ENCODE assay signal across 1 cellular context in the genomic region with DNA sequence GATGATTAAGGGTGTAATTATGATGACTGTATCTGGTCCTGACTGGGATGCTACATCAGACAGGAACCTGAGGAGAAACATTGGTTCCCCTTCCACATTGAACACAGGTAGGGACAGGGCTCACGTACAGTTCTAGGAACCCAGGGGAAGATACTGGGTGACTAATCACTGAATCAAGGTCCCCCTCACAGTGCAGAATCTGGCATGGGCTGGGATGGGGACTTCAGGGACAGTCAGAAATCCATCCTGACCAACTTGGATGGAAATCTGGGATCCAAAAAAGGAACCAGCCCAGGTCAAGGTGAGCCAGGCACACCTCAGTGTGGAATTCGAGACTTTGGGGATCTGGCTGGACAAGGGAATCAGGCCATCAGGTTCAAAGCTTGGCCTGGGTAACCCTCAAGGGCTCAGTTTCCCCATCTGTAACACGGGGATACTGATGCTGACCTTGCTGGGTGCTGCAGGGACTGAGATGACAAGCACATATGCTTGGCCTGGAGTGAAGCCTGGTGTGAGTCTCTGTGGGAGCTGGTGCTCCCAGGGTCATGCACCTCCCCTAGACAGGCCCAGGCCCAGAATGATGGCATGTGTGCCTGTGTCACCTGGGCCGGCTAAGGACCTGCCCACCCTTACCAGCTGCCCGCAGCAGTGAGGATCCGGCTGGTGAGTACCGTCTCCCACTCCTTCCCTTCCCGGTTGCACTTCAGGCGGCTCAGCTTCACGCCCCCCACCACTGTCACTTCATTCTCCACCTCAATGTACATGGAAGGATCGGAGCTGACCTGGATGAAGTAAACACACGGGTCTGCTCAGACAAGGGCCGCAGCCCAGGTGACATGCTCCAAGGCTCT.
TF ChIP-seq lines count a peak whose summit lies in the region.

No MANE protein-coding gene starts in this region.

TF ChIP-seq in K562, 482 proteins besides CTCF, POLR2A, EP300 and RAD21 (continued from another document):
- TF ChIP-seq TEAD4 (IDR thresholded peaks at IDR 0.05; ENCODE audit: low read length) (no peak), TEAD4 (CRISPR knock-in tag; IDR thresholded peaks at IDR 0.05; ENCODE audit: borderline replicate concordance) (peak; percentile 86; the same call in 1 of the 2 replicates), FOXA3 (CRISPR knock-in tag; conservative IDR thresholded peaks at IDR 0.05 in 1 of 2, IDR thresholded peaks at IDR 0.05 in 1 of 2) (peak in 1 of 2 experiments; percentile 66; a peak in 2 of 4 replicates), TRIM28 (IDR thresholded peaks at IDR 0.05) (no peak), ZNF217 (CRISPR knock-in tag; IDR thresholded peaks at IDR 0.05) (0 out of 2 replicates have a peak, but pooled peaks have one; percentile 17), RBM22 (IDR thresholded peaks at IDR 0.05; ENCODE audit: low read depth, low read length, poor library complexity, severe bottlenecking) (peak; percentile 66), IRF2 (CRISPR knock-in tag; IDR thresholded peaks at IDR 0.05) (peak; percentile 91; the same call in 1 of the 2 replicates), NR3C1 (CRISPR knock-in tag; IDR thresholded peaks at IDR 0.05) (0 out of 2 replicates have a peak, but pooled peaks have one; percentile 54), POLR2AphosphoS2 (IDR thresholded peaks at IDR 0.05; ENCODE audit: low read length) (no peak), STAG1 (CRISPR knock-in tag; IDR thresholded peaks at IDR 0.05; ENCODE audit: borderline replicate concordance) (0 out of 2 replicates have a peak, but pooled peaks have one; percentile 46), FOXP1 (CRISPR knock-in tag; IDR thresholded peaks at IDR 0.05) (0 out of 2 replicates have a peak, but pooled peaks have one; percentile 64), ZNF143 (CRISPR knock-in tag; IDR thresholded peaks at IDR 0.05) (0 out of 2 replicates have a peak, but pooled peaks have one; percentile 13), MED1 (CRISPR knock-in tag; IDR thresholded peaks at IDR 0.05; ENCODE audit: borderline replicate concordance) (peak; percentile 72; the same call in 1 of the 2 replicates), ZC3H4 (CRISPR knock-in tag; IDR thresholded peaks at IDR 0.05; ENCODE audit: borderline replicate concordance) (peak; percentile 77; the same call in 1 of the 2 replicates), SMAD3 (CRISPR knock-in tag; conservative IDR thresholded peaks at IDR 0.05) (no peak), MYBL2 (IDR thresholded peaks at IDR 0.05; ENCODE audit: low read depth) (no peak), MYBL2 (CRISPR knock-in tag; IDR thresholded peaks at IDR 0.05; ENCODE audit: borderline replicate concordance) (peak; percentile 64)
- TF ChIP-seq, protein P1, sequence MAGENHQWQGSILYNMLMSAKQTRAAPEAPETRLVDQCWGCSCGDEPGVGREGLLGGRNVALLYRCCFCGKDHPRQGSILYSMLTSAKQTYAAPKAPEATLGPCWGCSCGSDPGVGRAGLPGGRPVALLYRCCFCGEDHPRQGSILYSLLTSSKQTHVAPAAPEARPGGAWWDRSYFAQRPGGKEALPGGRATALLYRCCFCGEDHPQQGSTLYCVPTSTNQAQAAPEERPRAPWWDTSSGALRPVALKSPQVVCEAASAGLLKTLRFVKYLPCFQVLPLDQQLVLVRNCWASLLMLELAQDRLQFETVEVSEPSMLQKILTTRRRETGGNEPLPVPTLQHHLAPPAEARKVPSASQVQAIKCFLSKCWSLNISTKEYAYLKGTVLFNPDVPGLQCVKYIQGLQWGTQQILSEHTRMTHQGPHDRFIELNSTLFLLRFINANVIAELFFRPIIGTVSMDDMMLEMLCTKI (IDR thresholded peaks at IDR 0.05; ENCODE audit: partially characterized antibody), result no peak
- TF ChIP-seq, protein P2, sequence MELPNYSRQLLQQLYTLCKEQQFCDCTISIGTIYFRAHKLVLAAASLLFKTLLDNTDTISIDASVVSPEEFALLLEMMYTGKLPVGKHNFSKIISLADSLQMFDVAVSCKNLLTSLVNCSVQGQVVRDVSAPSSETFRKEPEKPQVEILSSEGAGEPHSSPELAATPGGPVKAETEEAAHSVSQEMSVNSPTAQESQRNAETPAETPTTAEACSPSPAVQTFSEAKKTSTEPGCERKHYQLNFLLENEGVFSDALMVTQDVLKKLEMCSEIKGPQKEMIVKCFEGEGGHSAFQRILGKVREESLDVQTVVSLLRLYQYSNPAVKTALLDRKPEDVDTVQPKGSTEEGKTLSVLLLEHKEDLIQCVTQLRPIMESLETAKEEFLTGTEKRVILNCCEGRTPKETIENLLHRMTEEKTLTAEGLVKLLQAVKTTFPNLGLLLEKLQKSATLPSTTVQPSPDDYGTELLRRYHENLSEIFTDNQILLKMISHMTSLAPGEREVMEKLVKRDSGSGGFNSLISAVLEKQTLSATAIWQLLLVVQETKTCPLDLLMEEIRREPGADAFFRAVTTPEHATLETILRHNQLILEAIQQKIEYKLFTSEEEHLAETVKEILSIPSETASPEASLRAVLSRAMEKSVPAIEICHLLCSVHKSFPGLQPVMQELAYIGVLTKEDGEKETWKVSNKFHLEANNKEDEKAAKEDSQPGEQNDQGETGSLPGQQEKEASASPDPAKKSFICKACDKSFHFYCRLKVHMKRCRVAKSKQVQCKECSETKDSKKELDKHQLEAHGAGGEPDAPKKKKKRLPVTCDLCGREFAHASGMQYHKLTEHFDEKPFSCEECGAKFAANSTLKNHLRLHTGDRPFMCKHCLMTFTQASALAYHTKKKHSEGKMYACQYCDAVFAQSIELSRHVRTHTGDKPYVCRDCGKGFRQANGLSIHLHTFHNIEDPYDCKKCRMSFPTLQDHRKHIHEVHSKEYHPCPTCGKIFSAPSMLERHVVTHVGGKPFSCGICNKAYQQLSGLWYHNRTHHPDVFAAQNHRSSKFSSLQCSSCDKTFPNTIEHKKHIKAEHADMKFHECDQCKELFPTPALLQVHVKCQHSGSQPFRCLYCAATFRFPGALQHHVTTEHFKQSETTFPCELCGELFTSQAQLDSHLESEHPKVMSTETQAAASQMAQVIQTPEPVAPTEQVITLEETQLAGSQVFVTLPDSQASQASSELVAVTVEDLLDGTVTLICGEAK (IDR thresholded peaks at IDR 0.05), result no peak
- TF ChIP-seq, protein P2 (CRISPR knock-in tag; IDR thresholded peaks at IDR 0.05), result peak; percentile 12; the same call in 1 of the 2 replicates
- TF ChIP-seq, protein P3, sequence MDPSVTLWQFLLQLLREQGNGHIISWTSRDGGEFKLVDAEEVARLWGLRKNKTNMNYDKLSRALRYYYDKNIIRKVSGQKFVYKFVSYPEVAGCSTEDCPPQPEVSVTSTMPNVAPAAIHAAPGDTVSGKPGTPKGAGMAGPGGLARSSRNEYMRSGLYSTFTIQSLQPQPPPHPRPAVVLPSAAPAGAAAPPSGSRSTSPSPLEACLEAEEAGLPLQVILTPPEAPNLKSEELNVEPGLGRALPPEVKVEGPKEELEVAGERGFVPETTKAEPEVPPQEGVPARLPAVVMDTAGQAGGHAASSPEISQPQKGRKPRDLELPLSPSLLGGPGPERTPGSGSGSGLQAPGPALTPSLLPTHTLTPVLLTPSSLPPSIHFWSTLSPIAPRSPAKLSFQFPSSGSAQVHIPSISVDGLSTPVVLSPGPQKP (CRISPR knock-in tag; IDR thresholded peaks at IDR 0.05), result peak; percentile 73
- TF ChIP-seq, protein P4, sequence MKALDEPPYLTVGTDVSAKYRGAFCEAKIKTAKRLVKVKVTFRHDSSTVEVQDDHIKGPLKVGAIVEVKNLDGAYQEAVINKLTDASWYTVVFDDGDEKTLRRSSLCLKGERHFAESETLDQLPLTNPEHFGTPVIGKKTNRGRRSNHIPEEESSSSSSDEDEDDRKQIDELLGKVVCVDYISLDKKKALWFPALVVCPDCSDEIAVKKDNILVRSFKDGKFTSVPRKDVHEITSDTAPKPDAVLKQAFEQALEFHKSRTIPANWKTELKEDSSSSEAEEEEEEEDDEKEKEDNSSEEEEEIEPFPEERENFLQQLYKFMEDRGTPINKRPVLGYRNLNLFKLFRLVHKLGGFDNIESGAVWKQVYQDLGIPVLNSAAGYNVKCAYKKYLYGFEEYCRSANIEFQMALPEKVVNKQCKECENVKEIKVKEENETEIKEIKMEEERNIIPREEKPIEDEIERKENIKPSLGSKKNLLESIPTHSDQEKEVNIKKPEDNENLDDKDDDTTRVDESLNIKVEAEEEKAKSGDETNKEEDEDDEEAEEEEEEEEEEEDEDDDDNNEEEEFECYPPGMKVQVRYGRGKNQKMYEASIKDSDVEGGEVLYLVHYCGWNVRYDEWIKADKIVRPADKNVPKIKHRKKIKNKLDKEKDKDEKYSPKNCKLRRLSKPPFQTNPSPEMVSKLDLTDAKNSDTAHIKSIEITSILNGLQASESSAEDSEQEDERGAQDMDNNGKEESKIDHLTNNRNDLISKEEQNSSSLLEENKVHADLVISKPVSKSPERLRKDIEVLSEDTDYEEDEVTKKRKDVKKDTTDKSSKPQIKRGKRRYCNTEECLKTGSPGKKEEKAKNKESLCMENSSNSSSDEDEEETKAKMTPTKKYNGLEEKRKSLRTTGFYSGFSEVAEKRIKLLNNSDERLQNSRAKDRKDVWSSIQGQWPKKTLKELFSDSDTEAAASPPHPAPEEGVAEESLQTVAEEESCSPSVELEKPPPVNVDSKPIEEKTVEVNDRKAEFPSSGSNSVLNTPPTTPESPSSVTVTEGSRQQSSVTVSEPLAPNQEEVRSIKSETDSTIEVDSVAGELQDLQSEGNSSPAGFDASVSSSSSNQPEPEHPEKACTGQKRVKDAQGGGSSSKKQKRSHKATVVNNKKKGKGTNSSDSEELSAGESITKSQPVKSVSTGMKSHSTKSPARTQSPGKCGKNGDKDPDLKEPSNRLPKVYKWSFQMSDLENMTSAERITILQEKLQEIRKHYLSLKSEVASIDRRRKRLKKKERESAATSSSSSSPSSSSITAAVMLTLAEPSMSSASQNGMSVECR (CRISPR knock-in tag; IDR thresholded peaks at IDR 0.05), result peak; percentile 73; the same call in 1 of the 2 replicates
